ENCODE assay signal across 1 cellular context in genomic region chr18:12838178-12838634, GRCh38.
A peak's percentile ranks its signal among the peaks of the same experiment; 100 is the strongest.
TF ChIP-seq lines count a peak whose summit lies in the region.

No MANE protein-coding gene starts in this region.

TF ChIP-seq in IMR-90, 13 proteins besides CTCF, POLR2A, EP300 and RAD21:
- TF ChIP-seq MAZ (IDR thresholded peaks at IDR 0.05; ENCODE audit: borderline replicate concordance, low read depth, low read length): 0 out of 2 replicates have a peak, but pooled peaks have one; percentile 16
- TF ChIP-seq CEBPB (IDR thresholded peaks at IDR 0.05; ENCODE audit: low read depth, low read length): peak; percentile 100
- TF ChIP-seq CHD1 (IDR thresholded peaks at IDR 0.05; ENCODE audit: low read depth, low read length): no peak
- TF ChIP-seq FOS (IDR thresholded peaks at IDR 0.05; ENCODE audit: low read depth, low read length): peak; percentile 47; the same call in 1 of the 2 replicates
- TF ChIP-seq NFE2L2 (IDR thresholded peaks at IDR 0.05; ENCODE audit: low read depth, low read length): no peak
- no peak for TF ChIP-seq BHLHE40 (IDR thresholded peaks at IDR 0.05; ENCODE audit: low read depth, low read length)
- peak; percentile 67; the same call in 1 of the 2 replicates for TF ChIP-seq MXI1 (IDR thresholded peaks at IDR 0.05; ENCODE audit: borderline replicate concordance, low read depth, low read length)
- TF ChIP-seq RFX5 (IDR thresholded peaks at IDR 0.05; ENCODE audit: low read depth, low read length): peak; percentile 28; the same call in 1 of the 2 replicates
